Comparison of ENCODE assay signal across 10 cellular contexts in genomic region chr2:144372484-144373195, GRCh38.
A peak's percentile ranks its signal among the peaks of the same experiment; 100 is the strongest.
DNase-seq lines count a peak whose midpoint lies in the region; ATAC-seq, FAIRE-seq and TF ChIP-seq lines count a peak whose summit lies in the region.
"Had no signal": no experiment of that assay in that cellular context is flagged by ENCODE, and none has a peak within 500 bp of the region (broad histone marks: within the 10 kb centered on the region; RNA-seq: fewer than 3 reads in every experiment).

No MANE protein-coding gene starts in this region.

- H2AFZ ChIP-seq in Karpas-422 (ENCODE audit: low read length) = peak overlapping the region; percentile 52

- ATAC-seq in memory B cell (ENCODE audit: low read depth) (no peak), GM21528 (IDR thresholded peaks at IDR 0.05; ENCODE audit: low FRiP score, unreplicated experiment) (no peak)

- H3K9me2 ChIP-seq in Karpas-422 (replicated peaks; ENCODE audit: insufficient read depth, low read length) = no peaks in the 10 kb centered on the region

- peaks cover 6% of the 10 kb centered on the region for H3K27me3 Mint-ChIP-seq in memory B cell
- H3K27me3 Mint-ChIP-seq in CD4-positive, alpha-beta memory T cell = peaks cover 2 to 14% of the 10 kb centered on the region in 2 donors

- H3K36me3 Mint-ChIP-seq in memory B cell = peaks cover 2% of the 10 kb centered on the region
- no peaks in the 10 kb centered on the region for H3K36me3 Mint-ChIP-seq in CD4-positive, alpha-beta memory T cell

- H3K9ac ChIP-seq in Karpas-422 (ENCODE audit: low read length) = no peak overlapping the region

- no peaks in the 10 kb centered on the region for H3K9me3 Mint-ChIP-seq in memory B cell
- peaks cover 0 to 2% (median 0%) of the 10 kb centered on the region in 8 donors for H3K9me3 Mint-ChIP-seq in CD4-positive, alpha-beta memory T cell

- CTCF ChIA-PET in CD4-positive, alpha-beta memory T cell (lab: Charles Lee; ENCODE audit: partially characterized antibody) = no interaction called here

- peaks cover 44% of the 10 kb centered on the region for H3K4me1 ChIP-seq in Karpas-422 (ENCODE audit: low read length)
- no peaks in the 10 kb centered on the region for H3K4me1 ChIP-seq in CD4-positive, alpha-beta memory T cell (ENCODE audit: insufficient read depth, low read length)

- no peak overlapping the region for H3K27ac ChIP-seq in Karpas-422 (ENCODE audit: low read length)
- H3K27ac ChIP-seq in CD4-positive, alpha-beta memory T cell (ENCODE audit: low read depth, low read length) = no peak overlapping the region
- H3K27ac ChIP-seq: C4-2B had no signal

- no peaks in the 10 kb centered on the region for H3K79me2 ChIP-seq in Karpas-422 (ENCODE audit: low read length)

- peak overlapping the region; percentile 37 for H3K4me3 Mint-ChIP-seq in memory B cell
- no peak overlapping the region for H3K4me3 Mint-ChIP-seq in CD4-positive, alpha-beta memory T cell

- no peak overlapping the region for H3K27ac Mint-ChIP-seq in memory B cell
- H3K27ac Mint-ChIP-seq in CD4-positive, alpha-beta memory T cell = no peak overlapping the region

- H3K4me1 Mint-ChIP-seq in memory B cell = peaks cover 25% of the 10 kb centered on the region
- peaks cover 0 to 5% (median 1%) of the 10 kb centered on the region in 4 donors for H3K4me1 Mint-ChIP-seq in CD4-positive, alpha-beta memory T cell

- peak overlapping the region; percentile 45 for H3K4me2 ChIP-seq in Karpas-422 (ENCODE audit: low read depth, low read length, poor library complexity, severe bottlenecking)

- DNase-seq in AG08395 (ENCODE audit: low spot score) = peak; percentile 23
- peak; percentile 52 for DNase-seq in Karpas-422
- no peak for DNase-seq in bronchial epithelial cell (ENCODE audit: low read depth)
- DNase-seq in memory B cell (ENCODE audit: low spot score in 2 of 2) = no peak
- DNase-seq in H7 = no peak
- DNase-seq in CD4-positive, alpha-beta memory T cell = no peak
- no peak for DNase-seq in NCI-H2196 (lab: John Stamatoyannopoulos, UW; ENCODE audit: unreplicated experiment)
- DNase-seq: T-helper 9 cell had no signal

- intact Hi-C loops in CD4-positive, alpha-beta memory T cell (cut with micrococcal nuclease) = no loop called here

- H4K20me1 ChIP-seq in Karpas-422 (ENCODE audit: insufficient read depth, low read depth, low read length) = no peaks in the 10 kb centered on the region

- H3K27me3 ChIP-seq in Karpas-422 (ENCODE audit: low read length) (no peaks in the 10 kb centered on the region), bronchial epithelial cell (ENCODE audit: control insufficient read depth, insufficient read depth, low read length) (no peaks in the 10 kb centered on the region), H7 (ENCODE audit: control insufficient read depth, insufficient read depth, low read length) (no peaks in the 10 kb centered on the region)
- no peaks in the 10 kb centered on the region for H3K27me3 ChIP-seq in CD4-positive, alpha-beta memory T cell (ENCODE audit: insufficient read depth, low read length)

- no peak for TF ChIP-seq CTCF in bronchial epithelial cell (IDR thresholded peaks at IDR 0.05; ENCODE audit: insufficient read depth, low read length, severe bottlenecking)

- POLR2A ChIA-PET in CD4-positive, alpha-beta memory T cell (lab: Charles Lee; ENCODE audit: partially characterized antibody) = no interaction called here

- peak; percentile 7 for FAIRE-seq in bronchial epithelial cell (lab: Jason Lieb, UNC)

- H3K36me3 ChIP-seq in Karpas-422 (ENCODE audit: insufficient read depth, low read length) (no peaks in the 10 kb centered on the region), bronchial epithelial cell (ENCODE audit: control insufficient read depth, insufficient read depth, low read length) (no peaks in the 10 kb centered on the region), H7 (replicated peaks; ENCODE audit: control insufficient read depth, insufficient read depth, low read length) (no peaks in the 10 kb centered on the region)
- no peaks in the 10 kb centered on the region for H3K36me3 ChIP-seq in CD4-positive, alpha-beta memory T cell (ENCODE audit: insufficient read depth, low read length)

- no peaks in the 10 kb centered on the region for H3K9me3 ChIP-seq in Karpas-422 (ENCODE audit: low read length)
- no peaks in the 10 kb centered on the region for H3K9me3 ChIP-seq in CD4-positive, alpha-beta memory T cell (ENCODE audit: control insufficient read depth in 1 of 2, low read length in 2 of 2)

- H3K4me3 ChIP-seq in Karpas-422 (ENCODE audit: low read length) = peak overlapping the region; percentile 30; the same call in 1 of the 2 replicates
- H3K4me3 ChIP-seq in bronchial epithelial cell (ENCODE audit: low read depth, low read length) = no peak overlapping the region
- no peak overlapping the region for H3K4me3 ChIP-seq in H7 (ENCODE audit: insufficient read depth, low read depth, low read length)
- H3K4me3 ChIP-seq in CD4-positive, alpha-beta memory T cell (ENCODE audit: low read length in 2 of 2) = no peak overlapping the region

Comparison
In these comparisons a context has a peak if more than half of its experiments do, and no peak if none do; other contexts are left out.
1. DNase-seq: peak in AG08395 (single experiment) and Karpas-422 (single experiment); none in bronchial epithelial cell (single experiment), memory B cell (0 of 2), H7 (single experiment), CD4-positive, alpha-beta memory T cell (0 of 5) and NCI-H2196 (single experiment).